In genomic region chr9:121929893-121930875, GRCh38 we compare ENCODE assay signal across 12 cellular contexts.
DNase-seq lines count a peak whose midpoint lies in the region; ATAC-seq and TF ChIP-seq lines count a peak whose summit lies in the region.
"Had no signal": no experiment of that assay in that cellular context is flagged by ENCODE, and none has a peak within 500 bp of the region (broad histone marks: within the 10 kb centered on the region; RNA-seq: fewer than 3 reads in every experiment).

No MANE protein-coding gene starts in this region.

- H3K4me3 ChIP-seq in cardiac muscle cell (no peak overlapping the region), fibroblast of pulmonary artery (replicated peaks; ENCODE audit: low read depth, low read length) (no peak overlapping the region), upper lobe of right lung (no peak overlapping the region)
- H3K4me3 ChIP-seq: sigmoid colon had no signal

- DNase-seq in cardiac muscle cell (ENCODE audit: low read depth in 1 of 2, low spot score in 1 of 2) (peak in 1 of 2 donors; percentile 78), left cardiac atrium (no peak), NCI-H774 (lab: John Stamatoyannopoulos, UW) (peak; percentile 3), fibroblast of pulmonary artery (ENCODE audit: low read depth) (no peak), upper lobe of right lung (no peak), cerebellum (ENCODE audit: low spot score) (no peak)
- DNase-seq: midbrain, NCI-H2029, Right ventricle myocardium superior, sigmoid colon had no signal

- H3K9me3 ChIP-seq in cardiac muscle cell (ENCODE audit: low read depth) = no peaks in the 10 kb centered on the region
- H3K9me3 ChIP-seq in upper lobe of right lung = no peaks in the 10 kb centered on the region
- H3K9me3 ChIP-seq: sigmoid colon had no signal

- intact Hi-C loops in left cardiac atrium (cut with DNase I) (no loop called here), upper lobe of right lung (cut with DNase I) (no loop called here)

- ATAC-seq in left cardiac atrium (no peak), upper lobe of right lung (peak; percentile 43), GM19452 (IDR thresholded peaks at IDR 0.05; ENCODE audit: unreplicated experiment) (no peak), GM21367 (IDR thresholded peaks at IDR 0.05; ENCODE audit: unreplicated experiment) (no peak)

- no peak overlapping the region for H3K27ac ChIP-seq in cardiac muscle cell
- H3K27ac ChIP-seq in upper lobe of right lung = no peak overlapping the region
- H3K27ac ChIP-seq: sigmoid colon had no signal

- H3K27me3 ChIP-seq in cardiac muscle cell = peaks cover 6% of the 10 kb centered on the region
- H3K27me3 ChIP-seq in upper lobe of right lung = no peaks in the 10 kb centered on the region
- H3K27me3 ChIP-seq: sigmoid colon had no signal

- H3K36me3 ChIP-seq in cardiac muscle cell = no peaks in the 10 kb centered on the region
- H3K36me3 ChIP-seq in upper lobe of right lung = no peaks in the 10 kb centered on the region

- peaks cover 13% of the 10 kb centered on the region for H3K4me1 ChIP-seq in cardiac muscle cell (ENCODE audit: low read depth)
- no peaks in the 10 kb centered on the region for H3K4me1 ChIP-seq in upper lobe of right lung
- H3K4me1 ChIP-seq: sigmoid colon had no signal

- peak; percentile 12 for TF ChIP-seq CTCF in cardiac muscle cell (IDR thresholded peaks at IDR 0.05; ENCODE audit: low read depth, low read length)
- peak; percentile 12 for TF ChIP-seq CTCF in fibroblast of pulmonary artery (IDR thresholded peaks at IDR 0.05; ENCODE audit: low read length, missing control alignments)
- no peak for TF ChIP-seq CTCF in upper lobe of right lung (IDR thresholded peaks at IDR 0.05)
